In genomic region chr10:47176903-47177860, GRCh38 we compare ENCODE assay signal across 21 cellular contexts.
DNase-seq lines count a peak whose midpoint lies in the region; ATAC-seq, FAIRE-seq and TF ChIP-seq lines count a peak whose summit lies in the region.
"Had no signal": no experiment of that assay in that cellular context is flagged by ENCODE, and none has a peak within 500 bp of the region (broad histone marks: within the 10 kb centered on the region; RNA-seq: fewer than 3 reads in every experiment).

No MANE protein-coding gene starts in this region.

- H3K27ac ChIP-seq in WERI-Rb-1 (peak overlapping the region; percentile 94), gastroesophageal sphincter (no peak overlapping the region)
- H3K27ac ChIP-seq: stomach, VCaP had no signal

- ATAC-seq in gastroesophageal sphincter, result peak; percentile 52

- intact Hi-C loops in activated T-helper 1 cell treated with anti-CD3 and anti-CD28 coated beads, Interleukin-12 subunit alpha, Interleukin-12 subunit beta, Interleukin-2, Interleukin-4 antibody, amounts not matched to agents 30 ng/mL and 10 ng/mL and 1 ng/mL, durations not matched to agents 14 hours and 24 hours and 36 hours (cut with micrococcal nuclease), result loop anchor here (5.0 kb wide), 1 partner anchor 130 kb away; no protein-coding TSS in a partner anchor

- peak; percentile 63 for DNase-seq in AG08395 (ENCODE audit: low spot score)
- peak; percentile 77 for DNase-seq in G401 (ENCODE audit: low spot score)
- no peak for DNase-seq in WERI-Rb-1
- no peak for DNase-seq in glomerular visceral epithelial cell (ENCODE audit: extremely low spot score)
- DNase-seq in activated T-helper 1 cell treated with anti-CD3 and anti-CD28 coated beads, Interleukin-12 subunit alpha, Interleukin-12 subunit beta, Interleukin-2, Interleukin-4 antibody, amounts not matched to agents 30 ng/mL and 10 ng/mL and 1 ng/mL, durations not matched to agents 14 hours and 24 hours and 36 hours (ENCODE audit: low spot score), result no peak
- DNase-seq in NCI-H146 (lab: John Stamatoyannopoulos, UW), result no peak
- DNase-seq in RCC 7860 (ENCODE audit: low spot score), result no peak
- DNase-seq: activated naive CD4-positive, alpha-beta T cell treated with anti-CD3 and anti-CD28 coated beads, Interleukin-2, amount 10 ng/mL, durations not matched to agents 7 days and 5 days; CD8-positive, alpha-beta memory T cell; NCI-H774; stimulated activated CD4-positive, alpha-beta T cell treated with anti-CD3 and anti-CD28 coated beads, Interleukin-1b, Interleukin-23, amount 100 ng/mL, for 48 hours; stomach; T-helper 1 cell had no signal

- no peak for FAIRE-seq in RCC 7860 (lab: Jason Lieb, UNC)
- FAIRE-seq: colon, frontal cortex, GM19239, H1 had no signal

- in situ Hi-C loops in G401 (cut with HindIII; ENCODE audit: low sequenced_read_pairs), result no loop called here

- 69 to 75% methylated on average over 2 to 6 of the region's 8 CpGs for WGBS in gastroesophageal sphincter (ENCODE audit: low coverage in 1 of 2), 2 donors

- no peak for TF ChIP-seq POLR2A in gastroesophageal sphincter (IDR thresholded peaks at IDR 0.05)

- H3K36me3 ChIP-seq in WERI-Rb-1, result no peaks in the 10 kb centered on the region
- H3K36me3 ChIP-seq in gastroesophageal sphincter, result no peaks in the 10 kb centered on the region
- H3K36me3 ChIP-seq: stomach, upper lobe of left lung had no signal

- no peaks in the 10 kb centered on the region for H3K27me3 ChIP-seq in WERI-Rb-1 (ENCODE audit: insufficient read depth, low read depth, severe bottlenecking)
- H3K27me3 ChIP-seq in gastroesophageal sphincter, result no peaks in the 10 kb centered on the region
- H3K27me3 ChIP-seq: stomach, upper lobe of left lung had no signal

- H3K27ac Mint-ChIP-seq in activated T-helper 1 cell treated with anti-CD3 and anti-CD28 coated beads, Interleukin-12 subunit alpha, Interleukin-12 subunit beta, Interleukin-2, Interleukin-4 antibody, amounts not matched to agents 30 ng/mL and 10 ng/mL and 1 ng/mL, durations not matched to agents 14 hours and 24 hours and 36 hours, result no peak overlapping the region
- H3K27ac Mint-ChIP-seq: activated naive CD4-positive, alpha-beta T cell treated with anti-CD3 and anti-CD28 coated beads, Interleukin-2, amount 10 ng/mL, durations not matched to agents 7 days and 5 days had no signal

- H3K36me3 Mint-ChIP-seq in activated T-helper 1 cell treated with anti-CD3 and anti-CD28 coated beads, Interleukin-12 subunit alpha, Interleukin-12 subunit beta, Interleukin-2, Interleukin-4 antibody, amounts not matched to agents 30 ng/mL and 10 ng/mL and 1 ng/mL, durations not matched to agents 14 hours and 24 hours and 36 hours (ENCODE audit: low read depth), result no peaks in the 10 kb centered on the region
- H3K36me3 Mint-ChIP-seq: activated naive CD4-positive, alpha-beta T cell treated with anti-CD3 and anti-CD28 coated beads, Interleukin-2, amount 10 ng/mL, durations not matched to agents 7 days and 5 days; CD8-positive, alpha-beta memory T cell had no signal

- no peaks in the 10 kb centered on the region for H3K27me3 Mint-ChIP-seq in activated T-helper 1 cell treated with anti-CD3 and anti-CD28 coated beads, Interleukin-12 subunit alpha, Interleukin-12 subunit beta, Interleukin-2, Interleukin-4 antibody, amounts not matched to agents 30 ng/mL and 10 ng/mL and 1 ng/mL, durations not matched to agents 14 hours and 24 hours and 36 hours (ENCODE audit: insufficient read depth)

- H3K4me3 Mint-ChIP-seq in activated T-helper 1 cell treated with anti-CD3 and anti-CD28 coated beads, Interleukin-12 subunit alpha, Interleukin-12 subunit beta, Interleukin-2, Interleukin-4 antibody, amounts not matched to agents 30 ng/mL and 10 ng/mL and 1 ng/mL, durations not matched to agents 14 hours and 24 hours and 36 hours, result no peak overlapping the region
- H3K4me3 Mint-ChIP-seq: activated naive CD4-positive, alpha-beta T cell treated with anti-CD3 and anti-CD28 coated beads, Interleukin-2, amount 10 ng/mL, durations not matched to agents 7 days and 5 days; CD8-positive, alpha-beta memory T cell; nephron had no signal

- H3K4me3 ChIP-seq in WERI-Rb-1 (ENCODE audit: low read depth, low read length) (no peak overlapping the region), gastroesophageal sphincter (no peak overlapping the region)
- H3K4me3 ChIP-seq: stomach, upper lobe of left lung had no signal

- H3K9me3 Mint-ChIP-seq in activated T-helper 1 cell treated with anti-CD3 and anti-CD28 coated beads, Interleukin-12 subunit alpha, Interleukin-12 subunit beta, Interleukin-2, Interleukin-4 antibody, amounts not matched to agents 30 ng/mL and 10 ng/mL and 1 ng/mL, durations not matched to agents 14 hours and 24 hours and 36 hours, result no peaks in the 10 kb centered on the region
- H3K9me3 Mint-ChIP-seq: activated naive CD4-positive, alpha-beta T cell treated with anti-CD3 and anti-CD28 coated beads, Interleukin-2, amount 10 ng/mL, durations not matched to agents 7 days and 5 days; CD8-positive, alpha-beta memory T cell; nephron had no signal

- H3K9me3 ChIP-seq in WERI-Rb-1 (ENCODE audit: severe bottlenecking) (no peaks in the 10 kb centered on the region), gastroesophageal sphincter (no peaks in the 10 kb centered on the region)
- H3K9me3 ChIP-seq: stomach, upper lobe of left lung had no signal

- H3K4me1 Mint-ChIP-seq in activated T-helper 1 cell treated with anti-CD3 and anti-CD28 coated beads, Interleukin-12 subunit alpha, Interleukin-12 subunit beta, Interleukin-2, Interleukin-4 antibody, amounts not matched to agents 30 ng/mL and 10 ng/mL and 1 ng/mL, durations not matched to agents 14 hours and 24 hours and 36 hours (ENCODE audit: low read depth), result no peaks in the 10 kb centered on the region
- H3K4me1 Mint-ChIP-seq: activated naive CD4-positive, alpha-beta T cell treated with anti-CD3 and anti-CD28 coated beads, Interleukin-2, amount 10 ng/mL, durations not matched to agents 7 days and 5 days; CD8-positive, alpha-beta memory T cell had no signal

- TF ChIP-seq EP300 in gastroesophageal sphincter (IDR thresholded peaks at IDR 0.05), result no peak

- TF ChIP-seq CTCF in WERI-Rb-1 (IDR thresholded peaks at IDR 0.05; ENCODE audit: low read depth, low read length) (no peak), gastroesophageal sphincter (IDR thresholded peaks at IDR 0.05) (no peak)

- peaks cover 0 to 4% (median 0%) of the 10 kb centered on the region in 3 donors for H3K4me1 ChIP-seq in gastroesophageal sphincter
- H3K4me1 ChIP-seq: upper lobe of left lung had no signal

Comparison
In these comparisons a context has a peak if more than half of its experiments do, and no peak if none do; other contexts are left out.
1. DNase-seq: peak in AG08395 (single experiment) and G401 (single experiment); none in WERI-Rb-1 (single experiment), glomerular visceral epithelial cell (single experiment), activated T-helper 1 cell treated with anti-CD3 and anti-CD28 coated beads, Interleukin-12 subunit alpha, Interleukin-12 subunit beta, Interleukin-2, Interleukin-4 antibody, amounts not matched to agents 30 ng/mL and 10 ng/mL and 1 ng/mL, durations not matched to agents 14 hours and 24 hours and 36 hours (single experiment), NCI-H146 (single experiment) and RCC 7860 (single experiment).